ENCODE assay signal across 9 cellular contexts in the genomic region with DNA sequence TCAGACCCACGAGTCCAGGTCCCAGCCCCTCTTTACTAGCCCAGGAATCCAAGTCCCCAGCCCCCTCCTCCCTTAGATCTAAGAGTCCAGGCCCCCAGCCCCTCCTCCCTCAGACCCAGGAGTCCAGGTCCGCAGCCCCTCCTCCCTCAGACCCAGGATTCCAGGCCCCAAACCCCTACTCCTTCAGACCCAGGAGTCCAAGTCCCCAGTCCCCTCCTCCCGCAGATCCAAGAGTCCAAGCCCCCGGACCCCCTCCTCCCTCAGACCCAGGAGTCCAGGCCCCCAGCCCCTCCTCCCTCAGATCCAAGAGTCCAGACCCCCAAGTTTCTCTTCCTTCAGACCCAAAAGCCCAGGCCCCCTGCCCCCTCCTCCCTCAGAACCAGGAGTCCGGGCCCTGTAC. TPM values are rescaled to one million over a fixed set of nuclear protein-coding genes. Genes with fewer than 3 reads are reported as not detected.
DNase-seq lines count a peak whose midpoint lies in the region; ATAC-seq and TF ChIP-seq lines count a peak whose summit lies in the region.
"Had no signal": no experiment of that assay in that cellular context is flagged by ENCODE, and none has a peak within 500 bp of the region (broad histone marks: within the 10 kb centered on the region; RNA-seq: fewer than 3 reads in every experiment).

No MANE protein-coding gene starts in this region.

- peak overlapping the region; percentile 95 for H3K27ac Mint-ChIP-seq in activated CD4-positive, alpha-beta T cell treated with anti-CD3 and anti-CD28 coated beads for 36 hours

- H3K4me1 ChIP-seq in ascending aorta (peaks cover 9 to 17% of the 10 kb centered on the region in 2 donors), left lung (peaks cover 7 to 28% of the 10 kb centered on the region in 2 donors), suprapubic skin (peaks cover 42% of the 10 kb centered on the region)

- H3K27ac ChIP-seq in ascending aorta (peak overlapping the region; percentile 80 to 93), left lung (peak overlapping the region; percentile 90 to 92), suprapubic skin (peak overlapping the region; percentile 86)

- POLR2A ChIA-PET in activated CD4-positive, alpha-beta T cell treated with anti-CD3 and anti-CD28 coated beads for 36 hours (lab: Charles Lee): interaction anchor here (0.6 kb wide), 1 partner anchor 337 kb away, joined by 3 read pairs; no protein-coding TSS in a partner anchor

- no peaks in the 10 kb centered on the region for H3K27me3 ChIP-seq in ascending aorta
- H3K27me3 ChIP-seq in left lung: peaks cover 0 to 19% of the 10 kb centered on the region in 2 donors
- H3K27me3 ChIP-seq in suprapubic skin: no peaks in the 10 kb centered on the region

- TF ChIP-seq CTCF in ascending aorta (IDR thresholded peaks at IDR 0.05) (no peak), left lung (IDR thresholded peaks at IDR 0.05) (no peak), suprapubic skin (IDR thresholded peaks at IDR 0.05) (no peak)

- TF ChIP-seq POLR2A in suprapubic skin (IDR thresholded peaks at IDR 0.05): no peak

- ATAC-seq in activated CD4-positive, alpha-beta T cell treated with anti-CD3 and anti-CD28 coated beads for 36 hours: no peak
- ATAC-seq in left lung: no peak

- peaks cover 5% of the 10 kb centered on the region for H3K27me3 Mint-ChIP-seq in activated CD4-positive, alpha-beta T cell treated with anti-CD3 and anti-CD28 coated beads for 36 hours

- H3K9me3 ChIP-seq in ascending aorta: no peaks in the 10 kb centered on the region
- H3K9me3 ChIP-seq in left lung: no peaks in the 10 kb centered on the region
- H3K9me3 ChIP-seq in suprapubic skin: no peaks in the 10 kb centered on the region

- CTCF ChIA-PET in activated CD4-positive, alpha-beta T cell treated with anti-CD3 and anti-CD28 coated beads for 36 hours (lab: Charles Lee): interaction anchor here (0.5 to 4.1 kb wide), 5 partner anchors 15 to 73 kb away, joined by 3 to 14 read pairs (median 4); no protein-coding TSS in a partner anchor

- 32% methylated on average over 4 of the region's 5 CpGs for WGBS in suprapubic skin

- peak overlapping the region; percentile 94 for H3K4me3 Mint-ChIP-seq in activated CD4-positive, alpha-beta T cell treated with anti-CD3 and anti-CD28 coated beads for 36 hours

- intact Hi-C loops in activated CD4-positive, alpha-beta T cell treated with anti-CD3 and anti-CD28 coated beads for 36 hours (cut with DNase I, micrococcal nuclease): loop anchor here (1.0 to 10.0 kb wide), 13 partner anchors 14 to 1238 kb away; a partner anchor contains a TSS
- intact Hi-C loops in ascending aorta (cut with DNase I): loop anchor here (1.0 to 10.0 kb wide), 6 partner anchors 15 to 600 kb away; a partner anchor contains a TSS
- intact Hi-C loops in left lung (cut with DNase I): no loop called here

- TF ChIP-seq EP300 in suprapubic skin (IDR thresholded peaks at IDR 0.05): no peak

- H3K36me3 ChIP-seq in ascending aorta: peaks cover 0 to 37% of the 10 kb centered on the region in 2 donors
- H3K36me3 ChIP-seq in left lung: peaks cover 0 to 36% of the 10 kb centered on the region in 2 donors
- peaks cover 10% of the 10 kb centered on the region for H3K36me3 ChIP-seq in suprapubic skin

- no peaks in the 10 kb centered on the region for H3K9me3 Mint-ChIP-seq in activated CD4-positive, alpha-beta T cell treated with anti-CD3 and anti-CD28 coated beads for 36 hours (ENCODE audit: low read depth)

- peaks cover 33% of the 10 kb centered on the region for H3K4me1 Mint-ChIP-seq in activated CD4-positive, alpha-beta T cell treated with anti-CD3 and anti-CD28 coated beads for 36 hours

- H3K4me3 ChIP-seq in ascending aorta (peak overlapping the region; percentile 60 to 76), left lung (peak overlapping the region; percentile 51 to 59), suprapubic skin (peak overlapping the region; percentile 66)

- H3K36me3 Mint-ChIP-seq in activated CD4-positive, alpha-beta T cell treated with anti-CD3 and anti-CD28 coated beads for 36 hours (ENCODE audit: low read depth): peaks cover 33% of the 10 kb centered on the region

- no peak for DNase-seq in activated CD4-positive, alpha-beta T cell treated with anti-CD3 and anti-CD28 coated beads for 36 hours
- DNase-seq in activated CD4-positive, alpha-beta T cell treated with anti-CD3 and anti-CD28 coated beads for 48 hours: no peak
- DNase-seq in ascending aorta (ENCODE audit: low spot score in 2 of 2): peak in 1 of 2 donors; percentile 55
- DNase-seq in left lung: no peak
- peak in 1 of 2 donors; percentile 78 for DNase-seq in suprapubic skin (ENCODE audit: low spot score in 2 of 2)
- no peak for DNase-seq in NCI-H2029 treated with DMSO at 0.1 percent for 48 hours (lab: John Stamatoyannopoulos, UW)
- no peak for DNase-seq in NCI-H345 (lab: John Stamatoyannopoulos, UW)
- no peak for DNase-seq in SHP77 (lab: John Stamatoyannopoulos, UW)

RNA-seq across cellular contexts. Expression of a gene that starts 11.5 kb away (rescaled TPM):
- 1 to 10 TPM; 8.3 to 9.1 TPM for total RNA-seq in activated CD4-positive, alpha-beta T cell treated with anti-CD3 and anti-CD28 coated beads for 36 hours
- total RNA-seq in ascending aorta (16.0 TPM), left lung (10 to 100 TPM; 15.9 to 27.3 TPM), suprapubic skin (10 to 100 TPM in 1 of 4 donors, 1 to 10 TPM in 3; 3.1 to 23.2 (median 7.8) TPM)

RNA-seq across cellular contexts. Expression of a gene that starts 19.2 kb away (rescaled TPM):
- total RNA-seq in activated CD4-positive, alpha-beta T cell treated with anti-CD3 and anti-CD28 coated beads for 36 hours: not detected
- total RNA-seq in ascending aorta: 2.9 TPM
- total RNA-seq in left lung: under 1 TPM; 0.26 to 0.50 TPM
- total RNA-seq in suprapubic skin: 1 to 10 TPM in 3 of 4 donors, not detected in 1; 2.2 to 9.8 (median 4.4) TPM
- total RNA-seq: activated CD8-positive, alpha-beta memory T cell treated with anti-CD3 and anti-CD28 coated beads for 36 hours had no signal

RNA-seq across cellular contexts. Expression of a gene that starts 47.1 kb away (rescaled TPM):
- not detected for total RNA-seq in activated CD4-positive, alpha-beta T cell treated with anti-CD3 and anti-CD28 coated beads for 36 hours
- total RNA-seq in ascending aorta: 7.9 TPM
- 100 to 1,000 TPM in 1 of 2 donors, 10 to 100 TPM in 1; 20.0 to 193 TPM for total RNA-seq in left lung
- total RNA-seq in suprapubic skin: 1 to 10 TPM in 2 of 4 donors, under 1 TPM in 2; 0.60 to 1.7 (median 1.0) TPM
- total RNA-seq: activated CD8-positive, alpha-beta memory T cell treated with anti-CD3 and anti-CD28 coated beads for 36 hours had no signal

RNA-seq across cellular contexts. Expression of a gene that starts 56.4 kb away (rescaled TPM):
- not detected for total RNA-seq in activated CD4-positive, alpha-beta T cell treated with anti-CD3 and anti-CD28 coated beads for 36 hours
- total RNA-seq in ascending aorta: 0.21 TPM
- total RNA-seq in left lung: 10 to 100 TPM in 1 of 2 donors, 1 to 10 TPM in 1; 5.9 to 41.7 TPM
- under 1 TPM in 1 of 4 donors, not detected in 3; 0.34 TPM for total RNA-seq in suprapubic skin
- total RNA-seq: activated CD8-positive, alpha-beta memory T cell treated with anti-CD3 and anti-CD28 coated beads for 36 hours had no signal

RNA-seq across cellular contexts. Expression of a gene that starts 58.0 kb away (rescaled TPM):
- total RNA-seq in activated CD4-positive, alpha-beta T cell treated with anti-CD3 and anti-CD28 coated beads for 36 hours: not detected
- 0.75 TPM for total RNA-seq in ascending aorta
- total RNA-seq in left lung: 10 to 100 TPM; 13.4 to 59.9 TPM
- total RNA-seq in suprapubic skin: under 1 TPM in 3 of 4 donors, not detected in 1; 0.30 to 0.72 (median 0.36) TPM

Comparison
In these comparisons a context has a peak if more than half of its experiments do, and no peak if none do; other contexts are left out.
1. intact Hi-C loops: an anchor here in activated CD4-positive, alpha-beta T cell treated with anti-CD3 and anti-CD28 coated beads for 36 hours (1.0 to 10.0 kb wide) and ascending aorta (1.0 to 10.0 kb wide); none called in left lung.